ENCODE assay signal across 9 cellular contexts in genomic region chr5:37900692-37901091, GRCh38.
DNase-seq lines count a peak whose midpoint lies in the region; ATAC-seq and TF ChIP-seq lines count a peak whose summit lies in the region.
"Had no signal": no experiment of that assay in that cellular context is flagged by ENCODE, and none has a peak within 500 bp of the region (broad histone marks: within the 10 kb centered on the region; RNA-seq: fewer than 3 reads in every experiment).

No MANE protein-coding gene starts in this region.

- no peaks in the 10 kb centered on the region for H3K9me3 ChIP-seq in Loucy (ENCODE audit: insufficient read depth, low read depth, low read length)
- H3K9me3 ChIP-seq in mucosa of descending colon, result no peaks in the 10 kb centered on the region

- ATAC-seq in mucosa of descending colon (peak; percentile 35), HG02852 (IDR thresholded peaks at IDR 0.05; ENCODE audit: unreplicated experiment) (no peak), HG02970 (IDR thresholded peaks at IDR 0.05; ENCODE audit: low FRiP score, unreplicated experiment) (no peak)
- ATAC-seq in stimulated activated memory B cell treated with anti-CD40 and anti-IgM and Interleukin-4, amounts not matched to agents 10 μg/mL and 1 μg/mL and 100 μg/mL, for 72 hours, result no peak

- no peaks in the 10 kb centered on the region for H4K20me1 ChIP-seq in Loucy (ENCODE audit: insufficient read depth, low read length, poor library complexity, severe bottlenecking)

- peaks cover 3% of the 10 kb centered on the region for H3K9me3 Mint-ChIP-seq in stimulated activated memory B cell treated with anti-CD40 and anti-IgM and Interleukin-4, amounts not matched to agents 10 μg/mL and 1 μg/mL and 100 μg/mL, for 72 hours

- H3K4me2 ChIP-seq in Loucy (ENCODE audit: low read depth, low read length, poor library complexity, severe bottlenecking), result peak overlapping the region; percentile 27

- TF ChIP-seq CTCF in Loucy (conservative IDR thresholded peaks at IDR 0.05; ENCODE audit: low read length) (peak; percentile 43), mucosa of descending colon (IDR thresholded peaks at IDR 0.05) (no peak)

- no peaks in the 10 kb centered on the region for H3K27me3 ChIP-seq in Loucy (ENCODE audit: insufficient read depth, low read length, poor library complexity, severe bottlenecking)

- peak; percentile 16 for DNase-seq in DMS79 (lab: John Stamatoyannopoulos, UW)
- DNase-seq in dermis blood vessel endothelial cell, result peak; percentile 18
- DNase-seq in mucosa of descending colon, result peak; percentile 14 to 53 (median 27)
- no peak for DNase-seq in AML-193 (lab: John Stamatoyannopoulos, UW)

- peak overlapping the region; percentile 74 for H2AFZ ChIP-seq in Loucy (ENCODE audit: low read length)

- no peaks in the 10 kb centered on the region for H3K79me2 ChIP-seq in Loucy (ENCODE audit: insufficient read depth, low read length)

- intact Hi-C loops in mucosa of descending colon (cut with DNase I, micrococcal nuclease), result no loop called here

- H3K27ac Mint-ChIP-seq in stimulated activated memory B cell treated with anti-CD40 and anti-IgM and Interleukin-4, amounts not matched to agents 10 μg/mL and 1 μg/mL and 100 μg/mL, for 72 hours, result no peak overlapping the region

- H3K9ac ChIP-seq in Loucy (ENCODE audit: low read depth, low read length, poor library complexity, severe bottlenecking), result no peak overlapping the region

- no peaks in the 10 kb centered on the region for H3K9me2 ChIP-seq in Loucy (replicated peaks; ENCODE audit: low read depth, low read length)

- no peaks in the 10 kb centered on the region for H3K36me3 Mint-ChIP-seq in stimulated activated memory B cell treated with anti-CD40 and anti-IgM and Interleukin-4, amounts not matched to agents 10 μg/mL and 1 μg/mL and 100 μg/mL, for 72 hours

- H3K4me1 ChIP-seq in Loucy (ENCODE audit: insufficient read depth, low read length, poor library complexity, severe bottlenecking), result peaks cover 15% of the 10 kb centered on the region
- no peaks in the 10 kb centered on the region for H3K4me1 ChIP-seq in mucosa of descending colon (ENCODE audit: low read depth)

- no peaks in the 10 kb centered on the region for H3K4me1 Mint-ChIP-seq in stimulated activated memory B cell treated with anti-CD40 and anti-IgM and Interleukin-4, amounts not matched to agents 10 μg/mL and 1 μg/mL and 100 μg/mL, for 72 hours

- no peaks in the 10 kb centered on the region for H3F3A ChIP-seq in Loucy (ENCODE audit: low read depth)

- no peaks in the 10 kb centered on the region for H3K36me3 ChIP-seq in Loucy (ENCODE audit: insufficient read depth, low read length)
- H3K36me3 ChIP-seq in mucosa of descending colon (ENCODE audit: low read depth), result no peaks in the 10 kb centered on the region

- H3K4me3 ChIP-seq in Loucy (ENCODE audit: low read length, poor library complexity, severe bottlenecking) (no peak overlapping the region), mucosa of descending colon (no peak overlapping the region)
- H3K4me3 ChIP-seq: lung had no signal

- H3K4me3 Mint-ChIP-seq in stimulated activated memory B cell treated with anti-CD40 and anti-IgM and Interleukin-4, amounts not matched to agents 10 μg/mL and 1 μg/mL and 100 μg/mL, for 72 hours, result no peak overlapping the region

- peaks cover 20% of the 10 kb centered on the region for H3K27me3 Mint-ChIP-seq in stimulated activated memory B cell treated with anti-CD40 and anti-IgM and Interleukin-4, amounts not matched to agents 10 μg/mL and 1 μg/mL and 100 μg/mL, for 72 hours

Comparison
In these comparisons a context has a peak if more than half of its experiments do, and no peak if none do; other contexts are left out.
1. DNase-seq: peak in DMS79 (single experiment), dermis blood vessel endothelial cell (single experiment) and mucosa of descending colon (3 of 3); none in AML-193 (0 of 2).